In the genomic region with DNA sequence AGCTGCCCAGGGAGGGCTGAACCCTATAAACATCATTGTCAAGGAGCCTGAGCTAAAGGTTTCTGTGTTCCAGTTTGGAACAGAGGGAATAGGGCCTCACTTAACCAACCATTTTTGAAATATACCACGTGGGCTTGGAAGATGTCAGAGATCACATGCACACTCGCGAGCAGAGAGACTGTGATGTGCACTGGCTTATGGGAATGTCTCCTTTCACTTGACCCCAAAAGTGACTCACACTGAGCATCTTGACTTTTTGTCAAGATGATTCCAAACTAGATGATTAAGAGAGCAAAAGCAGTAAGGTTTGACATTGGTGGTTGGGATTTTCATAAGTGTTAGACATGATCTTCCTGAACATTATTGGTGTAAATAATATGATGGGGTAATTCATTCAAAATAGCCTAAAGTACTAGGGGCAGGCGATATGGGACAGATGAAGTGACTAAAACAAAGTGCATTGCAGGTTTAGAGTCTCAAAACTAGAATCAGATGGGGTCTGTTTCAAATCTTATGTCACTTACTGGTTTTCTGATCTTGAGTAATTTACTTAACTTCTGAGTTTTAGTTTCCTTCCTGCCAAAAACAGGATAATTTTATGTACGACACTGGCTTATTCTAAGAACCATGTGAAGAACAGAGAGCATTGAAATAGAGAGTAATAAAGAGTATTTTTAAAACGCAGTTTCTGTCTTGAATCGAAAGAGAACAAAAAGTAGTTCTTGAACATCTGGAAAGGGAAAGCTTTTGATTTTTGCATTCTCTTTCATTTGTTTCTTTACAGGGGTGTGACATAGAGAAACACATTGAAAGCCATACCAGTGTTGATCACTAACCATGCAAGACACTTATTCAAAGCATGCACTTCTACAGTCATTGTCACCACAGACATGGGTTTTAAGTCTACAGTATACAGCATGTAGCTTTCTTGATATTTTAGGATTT, we compare ENCODE assay signal across 23 cellular contexts.
A peak's percentile ranks its signal among the peaks of the same experiment; 100 is the strongest.
DNase-seq lines count a peak whose midpoint lies in the region; ATAC-seq, FAIRE-seq and TF ChIP-seq lines count a peak whose summit lies in the region.
"Had no signal": no experiment of that assay in that cellular context is flagged by ENCODE, and none has a peak within 500 bp of the region (broad histone marks: within the 10 kb centered on the region; RNA-seq: fewer than 3 reads in every experiment).

No MANE protein-coding gene starts in this region.

- RAD21 ChIA-PET in GM12878 (lab: Charles Lee; ENCODE audit: unreplicated experiment), result no interaction called here

- H3K9me3 Mint-ChIP-seq in activated CD4-positive, alpha-beta memory T cell treated with anti-CD3 and anti-CD28 coated beads for 36 hours, result peaks cover 12% of the 10 kb centered on the region

- no peak overlapping the region for H3K27ac ChIP-seq in GM12878 (ENCODE audit: control insufficient read depth, insufficient read depth)
- H3K27ac ChIP-seq: BLaER1, RWPE1 had no signal

- H3K27ac Mint-ChIP-seq in activated CD4-positive, alpha-beta memory T cell treated with anti-CD3 and anti-CD28 coated beads for 36 hours, result no peak overlapping the region
- H3K27ac Mint-ChIP-seq: activated naive CD8-positive, alpha-beta T cell; activated T-helper 1 cell treated with anti-CD3 and anti-CD28 coated beads, Interleukin-12 subunit alpha, Interleukin-12 subunit beta, Interleukin-2, Interleukin-4 antibody, amounts not matched to agents 30 ng/mL and 10 ng/mL and 1 ng/mL, durations not matched to agents 14 hours and 24 hours and 36 hours; H9; natural killer cell; T-helper 17 cell had no signal

- no peaks in the 10 kb centered on the region for H4K20me1 ChIP-seq in GM12878 (ENCODE audit: control insufficient read depth, insufficient read depth)
- H4K20me1 ChIP-seq: BLaER1 had no signal

- no peaks in the 10 kb centered on the region for H3K4me1 Mint-ChIP-seq in activated CD4-positive, alpha-beta memory T cell treated with anti-CD3 and anti-CD28 coated beads for 36 hours (ENCODE audit: low read depth)
- H3K4me1 Mint-ChIP-seq: natural killer cell, T-helper 17 cell had no signal

- no peak overlapping the region for H3K4me3 ChIP-seq in GM12878
- H3K4me3 ChIP-seq: BLaER1 had no signal

- ATAC-seq in GM18858 (IDR thresholded peaks at IDR 0.05; ENCODE audit: unreplicated experiment) (peak; percentile 51), GM21526 (IDR thresholded peaks at IDR 0.05; ENCODE audit: low FRiP score, unreplicated experiment) (peak; percentile 68), HG02852 (IDR thresholded peaks at IDR 0.05; ENCODE audit: unreplicated experiment) (peak; percentile 87), GM12878 (no peak), HG03571 (IDR thresholded peaks at IDR 0.05; ENCODE audit: unreplicated experiment) (no peak)
- ATAC-seq: natural killer cell, T-helper 17 cell had no signal

- 2% methylated on average over 7 of the region's 7 CpGs for WGBS in GM12878 (ENCODE audit: insufficient coverage, insufficient replicate concordance, low lambda C conversion rate, missing lambda C conversion rate)

- POLR2A ChIA-PET in GM12878 (lab: Charles Lee), result no interaction called here
- POLR2A ChIA-PET in activated CD4-positive, alpha-beta memory T cell treated with anti-CD3 and anti-CD28 coated beads for 36 hours (lab: Charles Lee), result no interaction called here

- no peaks in the 10 kb centered on the region for H3K36me3 ChIP-seq in GM12878 (ENCODE audit: control insufficient read depth in 2 of 2, insufficient read depth in 2 of 2, low read length in 1 of 2)
- H3K36me3 ChIP-seq: BLaER1 had no signal

- CTCF ChIA-PET in GM12878 (lab: Yijun Ruan, JAX), result no interaction called here
- CTCF ChIA-PET in activated CD4-positive, alpha-beta memory T cell treated with anti-CD3 and anti-CD28 coated beads for 36 hours (lab: Charles Lee), result no interaction called here

- no peak for TF ChIP-seq CTCF in GM12878 (IDR thresholded peaks at IDR 0.05 in 2 of 3, conservative IDR thresholded peaks at IDR 0.05 in 1 of 3; ENCODE audit: control insufficient read depth in 2 of 3, extremely low read depth in 1 of 3, insufficient read depth in 1 of 3, low read depth in 3 of 3, low read length in 3 of 3)

- H3K9me3 ChIP-seq in GM12878 (replicated peaks; ENCODE audit: control insufficient read depth, insufficient read depth, low read length), result peaks cover 1% of the 10 kb centered on the region; the same call in 1 of the 3 replicates

- intact Hi-C loops in GM12878 (cut with micrococcal nuclease; ENCODE audit: unreplicated experiment), result loop anchor here (10.0 kb wide), 1 partner anchor 175 kb away; no protein-coding TSS in a partner anchor
- intact Hi-C loops in activated CD4-positive, alpha-beta memory T cell treated with anti-CD3 and anti-CD28 coated beads for 36 hours (cut with micrococcal nuclease), result no loop called here

- TF ChIP-seq POLR2A in GM12878 (IDR thresholded peaks at IDR 0.05; ENCODE audit: low read depth, low read length), result no peak

- SMC1A ChIA-PET in GM12878 (lab: Charles Lee; ENCODE audit: uncharacterized antibody, unreplicated experiment), result interaction anchor here (0.5 to 1.0 kb wide), 2 partner anchors 10 to 113 kb away, joined by 3 read pairs; no protein-coding TSS in a partner anchor

- H3K36me3 Mint-ChIP-seq in activated CD4-positive, alpha-beta memory T cell treated with anti-CD3 and anti-CD28 coated beads for 36 hours, result no peaks in the 10 kb centered on the region
- H3K36me3 Mint-ChIP-seq: activated naive CD8-positive, alpha-beta T cell; natural killer cell had no signal

- no peak for TF ChIP-seq EP300 in GM12878 (IDR thresholded peaks at IDR 0.05; ENCODE audit: borderline replicate concordance in 1 of 2, control insufficient read depth in 1 of 2, low read depth in 2 of 2, low read length in 2 of 2)

- in situ Hi-C loops in GM12878 (cut with MboI), result no loop called here

- no peak for FAIRE-seq in GM12878 (lab: Jason Lieb, UNC)
- FAIRE-seq: endometrium, G401.6, islet of Langerhans had no signal

- peaks cover 10% of the 10 kb centered on the region for H3K27me3 Mint-ChIP-seq in activated CD4-positive, alpha-beta memory T cell treated with anti-CD3 and anti-CD28 coated beads for 36 hours

- no TSS peak for BruUV-seq in GM12878 (replicated peaks; lab: Mats Ljungman, UMichigan)

- DNase-seq in GM12878 (ENCODE audit: low read depth, low spot score), result no peak
- DNase-seq in T-helper 9 cell, result no peak
- no peak for DNase-seq in activated CD4-positive, alpha-beta memory T cell treated with anti-CD3 and anti-CD28 coated beads for 36 hours
- DNase-seq: activated CD4-positive, alpha-beta T cell treated with anti-CD3 and anti-CD28 coated beads for 48 hours; aorta; DMS53; H9; natural killer cell; NCI-H1092; NCI-H187; stimulated activated naive CD4-positive, alpha-beta T cell; T-helper 17 cell had no signal

- H3K79me2 ChIP-seq in GM12878 (ENCODE audit: control insufficient read depth, insufficient read depth, low read length), result no peaks in the 10 kb centered on the region

- H3K27me3 ChIP-seq in GM12878 (replicated peaks in 1 of 2; ENCODE audit: control insufficient read depth in 2 of 2, insufficient read depth in 2 of 2, low read length in 1 of 2), result no peaks in the 10 kb centered on the region; a peak in 1 of 4 replicates
- H3K27me3 ChIP-seq: BLaER1 had no signal

- H3K4me2 ChIP-seq in GM12878 (ENCODE audit: control insufficient read depth, insufficient read depth), result 0 out of 2 replicates have a peak overlapping the region, but pooled peaks have one; percentile 24
- H3K4me2 ChIP-seq: BLaER1 had no signal

- H3K4me1 ChIP-seq in GM12878 (ENCODE audit: control insufficient read depth, insufficient read depth, low read length), result peaks cover 4% of the 10 kb centered on the region; the same call in 1 of the 2 replicates
- H3K4me1 ChIP-seq: BLaER1 had no signal

- H3K4me3 Mint-ChIP-seq in activated CD4-positive, alpha-beta memory T cell treated with anti-CD3 and anti-CD28 coated beads for 36 hours, result no peak overlapping the region
- H3K4me3 Mint-ChIP-seq: activated naive CD8-positive, alpha-beta T cell; activated T-helper 1 cell treated with anti-CD3 and anti-CD28 coated beads, Interleukin-12 subunit alpha, Interleukin-12 subunit beta, Interleukin-2, Interleukin-4 antibody, amounts not matched to agents 30 ng/mL and 10 ng/mL and 1 ng/mL, durations not matched to agents 14 hours and 24 hours and 36 hours; H9; natural killer cell; T-helper 17 cell had no signal

- no peak for TF ChIP-seq RAD21 in GM12878 (IDR thresholded peaks at IDR 0.05; ENCODE audit: insufficient read depth, low read depth, low read length)

- no peak overlapping the region for H2AFZ ChIP-seq in GM12878 (ENCODE audit: control insufficient read depth, low read depth, low read length)

- H3K9ac ChIP-seq in GM12878 (ENCODE audit: control insufficient read depth, insufficient read depth, low read length), result no peak overlapping the region
- H3K9ac ChIP-seq: BLaER1 had no signal

TF ChIP-seq in GM12878, 131 proteins besides CTCF, POLR2A, EP300 and RAD21 (continues in another document):
- TF ChIP-seq, protein P1, sequence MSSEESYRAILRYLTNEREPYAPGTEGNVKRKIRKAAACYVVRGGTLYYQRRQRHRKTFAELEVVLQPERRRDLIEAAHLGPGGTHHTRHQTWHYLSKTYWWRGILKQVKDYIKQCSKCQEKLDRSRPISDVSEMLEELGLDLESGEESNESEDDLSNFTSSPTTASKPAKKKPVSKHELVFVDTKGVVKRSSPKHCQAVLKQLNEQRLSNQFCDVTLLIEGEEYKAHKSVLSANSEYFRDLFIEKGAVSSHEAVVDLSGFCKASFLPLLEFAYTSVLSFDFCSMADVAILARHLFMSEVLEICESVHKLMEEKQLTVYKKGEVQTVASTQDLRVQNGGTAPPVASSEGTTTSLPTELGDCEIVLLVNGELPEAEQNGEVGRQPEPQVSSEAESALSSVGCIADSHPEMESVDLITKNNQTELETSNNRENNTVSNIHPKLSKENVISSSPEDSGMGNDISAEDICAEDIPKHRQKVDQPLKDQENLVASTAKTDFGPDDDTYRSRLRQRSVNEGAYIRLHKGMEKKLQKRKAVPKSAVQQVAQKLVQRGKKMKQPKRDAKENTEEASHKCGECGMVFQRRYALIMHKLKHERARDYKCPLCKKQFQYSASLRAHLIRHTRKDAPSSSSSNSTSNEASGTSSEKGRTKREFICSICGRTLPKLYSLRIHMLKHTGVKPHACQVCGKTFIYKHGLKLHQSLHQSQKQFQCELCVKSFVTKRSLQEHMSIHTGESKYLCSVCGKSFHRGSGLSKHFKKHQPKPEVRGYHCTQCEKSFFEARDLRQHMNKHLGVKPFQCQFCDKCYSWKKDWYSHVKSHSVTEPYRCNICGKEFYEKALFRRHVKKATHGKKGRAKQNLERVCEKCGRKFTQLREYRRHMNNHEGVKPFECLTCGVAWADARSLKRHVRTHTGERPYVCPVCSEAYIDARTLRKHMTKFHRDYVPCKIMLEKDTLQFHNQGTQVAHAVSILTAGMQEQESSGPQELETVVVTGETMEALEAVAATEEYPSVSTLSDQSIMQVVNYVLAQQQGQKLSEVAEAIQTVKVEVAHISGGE (CRISPR knock-in tag; IDR thresholded peaks at IDR 0.05), result no peak
- TF ChIP-seq CREB1 (IDR thresholded peaks at IDR 0.05; ENCODE audit: low read depth), result no peak

Comparison
In these comparisons a context has a peak if more than half of its experiments do, and no peak if none do; other contexts are left out.
1. ATAC-seq: peak in GM18858 (single experiment), GM21526 (single experiment) and HG02852 (single experiment); none in GM12878 (single experiment) and HG03571 (single experiment).